In genomic region chr14:71320107-71320733, GRCh38 we compare ENCODE assay signal across 8 cellular contexts. TPM values are rescaled to one million over a fixed set of nuclear protein-coding genes. Genes with fewer than 3 reads are reported as not detected.
DNase-seq lines count a peak whose midpoint lies in the region; ATAC-seq, FAIRE-seq and TF ChIP-seq lines count a peak whose summit lies in the region.

Gene SIPA1L1 (plus strand): TSS chr14:71320476.

- dilution Hi-C loops in endothelial cell of umbilical vein (cut with MboI; ENCODE audit: extremely low pct_ligation_motif_present, low sequenced_read_pairs) = no loop called here

- intact Hi-C loops in OCI-LY7 (cut with micrococcal nuclease; ENCODE audit: unreplicated experiment) (loop anchor here (1.0 to 10.0 kb wide), 5 partner anchors 181 to 535 kb away; partner anchors contain the start of gene PCNX1), endothelial cell of umbilical vein (cut with micrococcal nuclease) (loop anchor here (1.0 to 10.0 kb wide), 10 partner anchors 29 to 433 kb away; no protein-coding TSS in a partner anchor)

- H3K4me2 ChIP-seq in OCI-LY7 (ENCODE audit: low read length) = peak within 1 kb of the TSS; percentile 88
- H3K4me2 ChIP-seq in endothelial cell of umbilical vein (ENCODE audit: insufficient read depth, low read length) = peak within 1 kb of the TSS; percentile 96

- no peak for TF ChIP-seq CTCF in D721Med (IDR thresholded peaks at IDR 0.05; ENCODE audit: insufficient read depth, missing control alignments)
- no peak for TF ChIP-seq CTCF in OCI-LY7 (conservative IDR thresholded peaks at IDR 0.05; ENCODE audit: low read length)
- TF ChIP-seq CTCF in endothelial cell of umbilical vein (IDR thresholded peaks at IDR 0.05; ENCODE audit: extremely low read depth in 1 of 2, insufficient read depth in 1 of 2, low read depth in 1 of 2, low read length in 2 of 2) = no peak

- H3K4me1 ChIP-seq in OCI-LY7 (ENCODE audit: insufficient read depth, low read length, poor library complexity, severe bottlenecking) (peaks cover 40% of the 10 kb centered on the region), endothelial cell of umbilical vein (ENCODE audit: control insufficient read depth, extremely low read depth, insufficient read depth, low read length) (peaks cover 11% of the 10 kb centered on the region)

- no TSS peak for BruUV-seq in OCI-LY7 (replicated peaks; lab: Mats Ljungman, UMichigan)
- BruUV-seq in endothelial cell of umbilical vein (replicated peaks; lab: Mats Ljungman, UMichigan) = no TSS peak

- peak; percentile 71 for DNase-seq in D721Med (ENCODE audit: insufficient read length, low spot score)
- peak; percentile 85 for DNase-seq in HuH-7.5 (ENCODE audit: low spot score)
- DNase-seq in OCI-LY7 (ENCODE audit: low spot score) = peak; percentile 99
- peak; percentile 95 for DNase-seq in activated T-cell treated with anti-CD3 and anti-CD28 coated beads for 1 hour (ENCODE audit: low read depth)
- DNase-seq in endothelial cell of umbilical vein (ENCODE audit: low read depth, low spot score) = peak; percentile 99
- peak; percentile 98 for DNase-seq in middle frontal gyrus (ENCODE audit: extremely low spot score, low spot score)
- peak; percentile 93 to 95 for DNase-seq in stimulated activated CD8-positive, alpha-beta memory T cell treated with anti-CD3 and anti-CD28 coated beads, Interleukin-2, amount 100 ng/mL, for 48 hours (ENCODE audit: low read depth in 2 of 2)

- FAIRE-seq in D721Med (lab: Jason Lieb, UNC) (no peak), endothelial cell of umbilical vein (lab: Jason Lieb, UNC) (peak; percentile 93)

- H3K9me1 ChIP-seq in endothelial cell of umbilical vein (replicated peaks; ENCODE audit: control insufficient read depth, extremely low read depth, insufficient read depth, low read length) = no peaks in the 10 kb centered on the region

- H4K20me1 ChIP-seq in OCI-LY7 (ENCODE audit: insufficient read depth, low read length) (0 out of 2 replicates have a peak, but pooled peaks cover 5% of the 10 kb centered on the region), endothelial cell of umbilical vein (replicated peaks; ENCODE audit: control insufficient read depth, extremely low read depth, insufficient read depth, low read length) (peaks cover 2% of the 10 kb centered on the region)

- CTCF ChIA-PET in OCI-LY7 (lab: Charles Lee; ENCODE audit: unreplicated experiment) = no interaction called here
- CTCF ChIA-PET in endothelial cell of umbilical vein (lab: Charles Lee) = interaction anchor here (2.1 kb wide), 1 partner anchor 154 kb away, joined by 14 read pairs; no protein-coding TSS in a partner anchor

- peak within 1 kb of the TSS; percentile 79 for H3K27ac ChIP-seq in OCI-LY7 (ENCODE audit: low read depth, low read length, poor library complexity, severe bottlenecking)
- peak within 1 kb of the TSS; percentile 74 for H3K27ac ChIP-seq in endothelial cell of umbilical vein (ENCODE audit: insufficient read depth, low read depth, low read length)

- H3K36me3 ChIP-seq in OCI-LY7 (ENCODE audit: insufficient read depth, low read length) (no peaks in the 10 kb centered on the region), endothelial cell of umbilical vein (ENCODE audit: control insufficient read depth in 2 of 2, extremely low read depth in 1 of 2, insufficient read depth in 2 of 2, low read length in 2 of 2) (no peaks in the 10 kb centered on the region)

- H3K4me3 ChIP-seq in OCI-LY7 (ENCODE audit: low read depth, low read length, poor library complexity, severe bottlenecking) (peak within 1 kb of the TSS; percentile 92), endothelial cell of umbilical vein (replicated peaks in 1 of 3; ENCODE audit: insufficient read depth in 1 of 3, low read depth in 1 of 3, low read length in 3 of 3) (peak within 1 kb of the TSS; percentile 78 to 94 (median 89))

- H3K79me2 ChIP-seq in OCI-LY7 (ENCODE audit: insufficient read depth, low read depth, low read length) = peaks cover 42% of the 10 kb centered on the region
- no peaks in the 10 kb centered on the region for H3K79me2 ChIP-seq in endothelial cell of umbilical vein (ENCODE audit: control insufficient read depth, insufficient read depth, low read length)

- peak; percentile 91 for TF ChIP-seq POLR2A in endothelial cell of umbilical vein (IDR thresholded peaks at IDR 0.05; ENCODE audit: low read depth, low read length)

- H2AFZ ChIP-seq in OCI-LY7 (ENCODE audit: low read length) = peak within 1 kb of the TSS; percentile 88
- peak within 1 kb of the TSS; percentile 95 for H2AFZ ChIP-seq in endothelial cell of umbilical vein (ENCODE audit: low read depth, low read length)

- H3K27me3 ChIP-seq in endothelial cell of umbilical vein (ENCODE audit: control insufficient read depth in 2 of 2, insufficient read depth in 2 of 2, low read length in 2 of 2) = no peaks in the 10 kb centered on the region

- POLR2A ChIA-PET in OCI-LY7 (lab: Charles Lee) (interaction anchor here (0.6 to 1.5 kb wide), 5 partner anchors 10 to 558 kb away, joined by 3 to 8 read pairs (median 3); no protein-coding TSS in a partner anchor), endothelial cell of umbilical vein (lab: Charles Lee) (interaction anchor here (0.6 kb wide), 1 partner anchor 84 kb away, joined by 4 read pairs; no protein-coding TSS in a partner anchor)

- no peaks in the 10 kb centered on the region for H3K9me2 ChIP-seq in OCI-LY7 (ENCODE audit: insufficient read depth, low read length)

- H3K9me3 ChIP-seq in OCI-LY7 (ENCODE audit: low read length) (no peaks in the 10 kb centered on the region), endothelial cell of umbilical vein (replicated peaks; ENCODE audit: control insufficient read depth, insufficient read depth, low read length) (no peaks in the 10 kb centered on the region)

- H3K9ac ChIP-seq in endothelial cell of umbilical vein (replicated peaks; ENCODE audit: extremely low read depth, insufficient read depth, low read length) = peak within 1 kb of the TSS; percentile 69

- ATAC-seq in GM21526 (IDR thresholded peaks at IDR 0.05; ENCODE audit: low FRiP score, unreplicated experiment) = peak; percentile 68

TF ChIP-seq in endothelial cell of umbilical vein, 7 proteins besides CTCF, POLR2A, EP300 and RAD21:
- TF ChIP-seq MYC (IDR thresholded peaks at IDR 0.05; ENCODE audit: low read depth, low read length) (no peak), FOS (IDR thresholded peaks at IDR 0.05; ENCODE audit: borderline replicate concordance, insufficient read depth, low read length) (no peak), EZH2 (IDR thresholded peaks at IDR 0.05; ENCODE audit: borderline replicate concordance, low read depth, low read length, severe bottlenecking) (no peak), GATA2 (IDR thresholded peaks at IDR 0.05; ENCODE audit: insufficient read depth, insufficient read length, low read depth, low read length) (no peak), POLR2AphosphoS5 (IDR thresholded peaks at IDR 0.05; ENCODE audit: insufficient read depth, low read depth, low read length) (peak; percentile 79), JUN (IDR thresholded peaks at IDR 0.05; ENCODE audit: borderline replicate concordance, insufficient read depth, insufficient read length, low read depth) (peak; percentile 25)
- TF ChIP-seq, protein P1, sequence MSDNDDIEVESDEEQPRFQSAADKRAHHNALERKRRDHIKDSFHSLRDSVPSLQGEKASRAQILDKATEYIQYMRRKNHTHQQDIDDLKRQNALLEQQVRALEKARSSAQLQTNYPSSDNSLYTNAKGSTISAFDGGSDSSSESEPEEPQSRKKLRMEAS (IDR thresholded peaks at IDR 0.05; ENCODE audit: insufficient read depth, insufficient read length) = peak; percentile 1

RNA-seq across cellular contexts. Expression of gene SIPA1L1, which starts in this region (rescaled TPM):
- 15.6 and 21.8 TPM in 2 replicates for total RNA-seq in OCI-LY7 (2014; rRNA removed; shearing (Covaris generic))
- total RNA-seq in OCI-LY7 (2022) = 63.7 and 64.6 TPM in 2 replicates
- total RNA-seq in endothelial cell of umbilical vein = 26.6 and 28.5 TPM in 2 replicates
- 11.4 and 13.3 TPM in 2 replicates for polyA plus RNA-seq in endothelial cell of umbilical vein
- 13.6 and 13.7 TPM in 2 replicates for polyA plus RNA-seq in endothelial cell of umbilical vein (2011; cell fraction: cytosol; rRNA removed)
- polyA plus RNA-seq in endothelial cell of umbilical vein (2011; cell fraction: nucleus; rRNA removed) = 38.6 and 40.2 TPM in 2 replicates
- polyA plus RNA-seq in endothelial cell of umbilical vein (2012) = 11.9 and 22.6 TPM in 2 replicates
- polyA minus RNA-seq in endothelial cell of umbilical vein = 24.3 and 28.2 TPM in 2 replicates
- 92.7 TPM for polyA minus RNA-seq in endothelial cell of umbilical vein (2011; cell fraction: cytosol; rRNA and poly(A)+ RNA removed)
- 39.8 and 54.1 TPM in 2 replicates for polyA minus RNA-seq in endothelial cell of umbilical vein (2011; cell fraction: nucleus; rRNA and poly(A)+ RNA removed)

Comparison
In these comparisons a context has a peak if more than half of its experiments do, and no peak if none do; other contexts are left out.
1. Peak in every context shown above with its lines: DNase-seq, ATAC-seq, H3K4me3 ChIP-seq and H3K27ac ChIP-seq.